Comparison of ENCODE assay signal across 29 cellular contexts in genomic region chr7:20558963-20559716, GRCh38. TPM values are rescaled to one million over a fixed set of nuclear protein-coding genes. Genes with fewer than 3 reads are reported as not detected.
"Had no signal": no experiment of that assay in that cellular context is flagged by ENCODE, and none has a peak within 500 bp of the region (broad histone marks: within the 10 kb centered on the region; RNA-seq: fewer than 3 reads in every experiment).

No MANE protein-coding gene starts in this region.

- H3K4me2 ChIP-seq: smooth muscle cell had no signal

- H3K4me3 Mint-ChIP-seq: activated CD4-positive, alpha-beta T cell treated with anti-CD3 and anti-CD28 coated beads, Interleukin-2, amount 10 ng/mL, durations not matched to agents 7 days and 5 days; activated CD8-positive, alpha-beta memory T cell treated with anti-CD3 and anti-CD28 coated beads, Interleukin-2, amount 10 ng/mL, durations not matched to agents 7 days and 5 days; activated CD8-positive, alpha-beta T cell treated with anti-CD3 and anti-CD28 coated beads for 36 hours; activated naive CD4-positive, alpha-beta T cell treated with anti-CD3 and anti-CD28 coated beads, Interleukin-2, amount 10 ng/mL, durations not matched to agents 7 days and 5 days; endodermal cell; naive B cell had no signal

- ATAC-seq: activated CD8-positive, alpha-beta memory T cell treated with anti-CD3 and anti-CD28 coated beads, Interleukin-2, amount 10 ng/mL, durations not matched to agents 7 days and 5 days; activated CD8-positive, alpha-beta T cell treated with anti-CD3 and anti-CD28 coated beads for 36 hours; gastrocnemius medialis; left cardiac atrium had no signal

- H3K27me3 ChIP-seq: esophagus squamous epithelium, gastrocnemius medialis, sigmoid colon, thyroid gland had no signal

- H3K4me1 Mint-ChIP-seq: activated CD4-positive, alpha-beta T cell treated with anti-CD3 and anti-CD28 coated beads, Interleukin-2, amount 10 ng/mL, durations not matched to agents 7 days and 5 days; activated CD8-positive, alpha-beta memory T cell treated with anti-CD3 and anti-CD28 coated beads, Interleukin-2, amount 10 ng/mL, durations not matched to agents 7 days and 5 days; activated naive CD4-positive, alpha-beta T cell treated with anti-CD3 and anti-CD28 coated beads, Interleukin-2, amount 10 ng/mL, durations not matched to agents 7 days and 5 days; endodermal cell; naive B cell had no signal

- H3K27me3 Mint-ChIP-seq: activated CD4-positive, alpha-beta T cell treated with anti-CD3 and anti-CD28 coated beads, Interleukin-2, amount 10 ng/mL, durations not matched to agents 7 days and 5 days; activated CD8-positive, alpha-beta memory T cell treated with anti-CD3 and anti-CD28 coated beads, Interleukin-2, amount 10 ng/mL, durations not matched to agents 7 days and 5 days; activated CD8-positive, alpha-beta T cell treated with anti-CD3 and anti-CD28 coated beads for 36 hours; activated naive CD4-positive, alpha-beta T cell treated with anti-CD3 and anti-CD28 coated beads, Interleukin-2, amount 10 ng/mL, durations not matched to agents 7 days and 5 days had no signal

- H3K9me3 Mint-ChIP-seq: activated CD4-positive, alpha-beta T cell treated with anti-CD3 and anti-CD28 coated beads, Interleukin-2, amount 10 ng/mL, durations not matched to agents 7 days and 5 days; activated CD8-positive, alpha-beta T cell treated with anti-CD3 and anti-CD28 coated beads for 36 hours; endodermal cell; naive B cell had no signal

- H3K36me3 ChIP-seq: esophagus squamous epithelium, gastrocnemius medialis, sigmoid colon, thyroid gland had no signal

- H3K4me3 ChIP-seq: esophagus squamous epithelium, gastrocnemius medialis, sigmoid colon, smooth muscle cell, thyroid gland had no signal

- H3K4me1 ChIP-seq: esophagus squamous epithelium, gastrocnemius medialis, sigmoid colon, thyroid gland had no signal

- DNase-seq: activated CD4-positive, alpha-beta T cell treated with anti-CD3 and anti-CD28 coated beads, Interleukin-2, amount 10 ng/mL, durations not matched to agents 7 days and 5 days; activated CD4-positive, CD25-positive, alpha-beta regulatory T cell treated with anti-CD3 and anti-CD28 coated beads, Interleukin-2, amount 50 U/mL, for 72 hours; activated CD8-positive, alpha-beta memory T cell treated with anti-CD3 and anti-CD28 coated beads, Interleukin-2, amount 10 ng/mL, durations not matched to agents 7 days and 5 days; activated CD8-positive, alpha-beta T cell treated with anti-CD3 and anti-CD28 coated beads for 36 hours; activated effector memory CD4-positive, alpha-beta T cell treated with anti-CD3 and anti-CD28 coated beads, Interleukin-2, amount 50 U/mL, for 16 hours; activated naive CD4-positive, alpha-beta T cell treated with anti-CD3 and anti-CD28 coated beads, Interleukin-2, amount 10 ng/mL, durations not matched to agents 7 days and 5 days; activated T-cell treated with anti-CD3 and anti-CD28 coated beads for 4 hours; amygdala; cortex of kidney; endodermal cell; esophagus squamous epithelium; gastrocnemius medialis; hippocampal formation; left cardiac atrium; mesendoderm; naive B cell; occipital lobe; sigmoid colon; stimulated activated CD4-positive, alpha-beta T cell treated with anti-CD3 and anti-CD28 coated beads, Interleukin-2, amount 100 ng/mL, for 48 hours; stimulated activated CD8-positive, alpha-beta memory T cell treated with anti-CD3 and anti-CD28 coated beads, Interleukin-4, amount 100 ng/mL, for 48 hours; stimulated activated naive CD4-positive, alpha-beta T cell treated with Interleukin-2 at 50 U/mL for 16 hours; substantia nigra; T-helper 2 cell; thyroid gland had no signal

- H3K9me3 ChIP-seq: esophagus squamous epithelium, gastrocnemius medialis, sigmoid colon, thyroid gland had no signal

- H3K27ac ChIP-seq: esophagus squamous epithelium, gastrocnemius medialis, sigmoid colon, thyroid gland, VCaP had no signal

- H3K27ac Mint-ChIP-seq: activated CD4-positive, alpha-beta T cell treated with anti-CD3 and anti-CD28 coated beads, Interleukin-2, amount 10 ng/mL, durations not matched to agents 7 days and 5 days; activated CD8-positive, alpha-beta memory T cell treated with anti-CD3 and anti-CD28 coated beads, Interleukin-2, amount 10 ng/mL, durations not matched to agents 7 days and 5 days; activated CD8-positive, alpha-beta T cell treated with anti-CD3 and anti-CD28 coated beads for 36 hours; activated naive CD4-positive, alpha-beta T cell treated with anti-CD3 and anti-CD28 coated beads, Interleukin-2, amount 10 ng/mL, durations not matched to agents 7 days and 5 days; endodermal cell; naive B cell had no signal

- H3K36me3 Mint-ChIP-seq: activated CD8-positive, alpha-beta memory T cell treated with anti-CD3 and anti-CD28 coated beads, Interleukin-2, amount 10 ng/mL, durations not matched to agents 7 days and 5 days; activated naive CD4-positive, alpha-beta T cell treated with anti-CD3 and anti-CD28 coated beads, Interleukin-2, amount 10 ng/mL, durations not matched to agents 7 days and 5 days; naive B cell had no signal

RNA-seq across cellular contexts. Expression of gene ABCB5, which starts 56.3 kb away (rescaled TPM):
- total RNA-seq: activated CD4-positive, alpha-beta T cell treated with anti-CD3 and anti-CD28 coated beads, Interleukin-2, amount 10 ng/mL, durations not matched to agents 7 days and 5 days; activated CD8-positive, alpha-beta memory T cell treated with anti-CD3 and anti-CD28 coated beads, Interleukin-2, amount 10 ng/mL, durations not matched to agents 7 days and 5 days; activated CD8-positive, alpha-beta T cell treated with anti-CD3 and anti-CD28 coated beads for 36 hours; cerebellum; endodermal cell; left cardiac atrium; occipital lobe; smooth muscle cell; thyroid gland; urinary bladder had no signal
- polyA plus RNA-seq: neural cell, smooth muscle cell, urinary bladder had no signal
